Comparison of ENCODE assay signal across 2 cellular contexts in the genomic region with DNA sequence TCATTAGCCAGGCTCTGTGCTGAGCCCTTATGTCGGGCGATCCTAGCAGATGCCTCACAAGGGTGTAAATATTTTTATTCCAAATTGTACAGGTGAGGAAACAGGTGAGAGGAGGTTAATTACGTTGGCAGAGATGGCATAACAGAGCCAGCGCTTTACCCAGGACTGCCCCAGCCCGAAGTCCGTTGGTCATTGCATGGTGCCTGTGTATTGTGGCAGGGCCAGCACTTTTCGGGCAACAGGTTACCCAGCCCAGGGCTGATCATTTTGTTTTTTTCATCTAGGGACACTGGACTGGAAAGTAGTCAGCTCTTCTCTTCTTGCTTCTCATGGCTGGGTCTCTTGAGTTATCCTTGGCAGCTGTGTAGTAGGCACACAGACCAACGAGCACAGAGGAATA.
A peak's percentile ranks its signal among the peaks of the same experiment; 100 is the strongest.
TF ChIP-seq lines count a peak whose summit lies in the region.

No MANE protein-coding gene starts in this region.

TF ChIP-seq in liver, 16 proteins besides CTCF, POLR2A, EP300 and RAD21 (continued from another document):
- TF ChIP-seq JUND (IDR thresholded peaks at IDR 0.05) (peak in 1 of 2 donors; percentile 15), MAX (IDR thresholded peaks at IDR 0.05) (peak; percentile 48), RXRA (IDR thresholded peaks at IDR 0.05) (peak in 1 of 2 donors; percentile 78), REST (IDR thresholded peaks at IDR 0.05) (peak; percentile 23), HNF4A (conservative IDR thresholded peaks at IDR 0.05) (peak; percentile 61 to 85), YY1 (IDR thresholded peaks at IDR 0.05) (peak; percentile 60)
TF ChIP-seq in liver: peak in this region for 8.

TF ChIP-seq in HepG2, 621 proteins besides CTCF, POLR2A, EP300 and RAD21 (continued from another document):
- TF ChIP-seq, protein P1, sequence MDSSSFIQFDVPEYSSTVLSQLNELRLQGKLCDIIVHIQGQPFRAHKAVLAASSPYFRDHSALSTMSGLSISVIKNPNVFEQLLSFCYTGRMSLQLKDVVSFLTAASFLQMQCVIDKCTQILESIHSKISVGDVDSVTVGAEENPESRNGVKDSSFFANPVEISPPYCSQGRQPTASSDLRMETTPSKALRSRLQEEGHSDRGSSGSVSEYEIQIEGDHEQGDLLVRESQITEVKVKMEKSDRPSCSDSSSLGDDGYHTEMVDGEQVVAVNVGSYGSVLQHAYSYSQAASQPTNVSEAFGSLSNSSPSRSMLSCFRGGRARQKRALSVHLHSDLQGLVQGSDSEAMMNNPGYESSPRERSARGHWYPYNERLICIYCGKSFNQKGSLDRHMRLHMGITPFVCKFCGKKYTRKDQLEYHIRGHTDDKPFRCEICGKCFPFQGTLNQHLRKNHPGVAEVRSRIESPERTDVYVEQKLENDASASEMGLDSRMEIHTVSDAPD (CRISPR knock-in tag; IDR thresholded peaks at IDR 0.05): no peak
- TF ChIP-seq DNMT1 (CRISPR knock-in tag; IDR thresholded peaks at IDR 0.05) (no peak), HOXA5 (CRISPR knock-in tag; IDR thresholded peaks at IDR 0.05) (no peak), ZNF329 (CRISPR knock-in tag; IDR thresholded peaks at IDR 0.05; ENCODE audit: low read depth) (no peak), ATF4 (CRISPR knock-in tag; IDR thresholded peaks at IDR 0.05) (no peak), DMAP1 (CRISPR knock-in tag; IDR thresholded peaks at IDR 0.05) (no peak), KDM2A (CRISPR knock-in tag; IDR thresholded peaks at IDR 0.05; ENCODE audit: borderline replicate concordance, low read depth) (no peak), HNRNPLL (IDR thresholded peaks at IDR 0.05; ENCODE audit: low read depth, low read length, poor library complexity, severe bottlenecking) (no peak), FOXM1 (CRISPR knock-in tag; IDR thresholded peaks at IDR 0.05) (no peak)
